ENCODE assay signal across 10 cellular contexts in the genomic region with DNA sequence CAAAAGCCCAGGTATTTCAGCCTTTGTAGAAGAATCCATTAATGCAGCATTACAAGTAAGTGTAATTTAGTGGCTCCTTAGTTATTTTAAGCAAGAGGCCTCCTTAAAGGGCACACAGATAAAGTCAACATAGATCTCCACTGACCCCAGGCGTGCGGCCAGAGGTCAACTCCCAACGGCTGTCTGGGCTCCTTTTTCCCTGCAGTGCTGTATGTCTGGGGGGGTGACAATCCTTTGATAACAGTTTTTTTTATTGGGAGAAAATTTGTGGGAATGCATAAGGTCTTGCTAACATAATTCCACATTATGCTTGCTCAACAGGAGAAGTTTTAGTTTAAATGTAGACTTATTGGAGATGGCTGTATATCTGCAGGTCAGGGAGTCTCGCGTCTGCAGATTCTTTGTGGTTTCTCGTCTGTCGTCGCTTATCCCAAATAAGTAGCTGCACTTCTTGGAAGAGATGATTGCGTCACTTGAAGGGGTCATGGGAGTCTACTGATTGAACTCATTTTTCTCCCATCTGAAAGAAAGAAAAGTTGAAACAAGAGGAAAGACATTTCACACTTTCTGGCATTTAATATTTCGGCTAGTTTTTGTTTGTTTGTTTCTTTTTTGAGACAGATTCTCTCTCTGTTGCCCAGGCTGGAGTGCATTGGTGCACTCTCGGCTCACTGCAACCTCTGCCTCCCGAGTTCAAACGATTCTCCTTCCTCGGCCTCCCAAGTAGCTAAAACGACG.
DNase-seq lines count a peak whose midpoint lies in the region; ATAC-seq and TF ChIP-seq lines count a peak whose summit lies in the region.
"Had no signal": no experiment of that assay in that cellular context is flagged by ENCODE, and none has a peak within 500 bp of the region (broad histone marks: within the 10 kb centered on the region; RNA-seq: fewer than 3 reads in every experiment).

No MANE protein-coding gene starts in this region.

- H3K4me1 Mint-ChIP-seq in CD4-positive, alpha-beta memory T cell: no peaks in the 10 kb centered on the region

- H3K27ac ChIP-seq in right cardiac atrium (ENCODE audit: low read length) (no peak overlapping the region), smooth muscle cell (ENCODE audit: low read depth) (peak overlapping the region; percentile 26)
- H3K27ac ChIP-seq in CD4-positive, alpha-beta memory T cell (ENCODE audit: low read depth, low read length): no peak overlapping the region

- H3K27me3 ChIP-seq in HAP-1 (ENCODE audit: low read depth): no peaks in the 10 kb centered on the region
- no peaks in the 10 kb centered on the region for H3K27me3 ChIP-seq in right cardiac atrium (ENCODE audit: control insufficient read depth, insufficient read depth)
- no peaks in the 10 kb centered on the region for H3K27me3 ChIP-seq in smooth muscle cell (ENCODE audit: low read depth)
- H3K27me3 ChIP-seq in CD4-positive, alpha-beta memory T cell (ENCODE audit: insufficient read depth, low read length): no peaks in the 10 kb centered on the region
- H3K27me3 ChIP-seq: upper lobe of left lung had no signal

- peak; percentile 47 to 65 for DNase-seq in HAP-1 (ENCODE audit: low spot score in 2 of 2)
- peak; percentile 95 for DNase-seq in amniotic epithelial cell (ENCODE audit: low read depth)
- DNase-seq in right cardiac atrium: peak; percentile 72 to 90 (median 90)
- no peak for DNase-seq in smooth muscle cell (lab: John Stamatoyannopoulos, UW; ENCODE audit: unreplicated experiment)
- no peak for DNase-seq in CD4-positive, alpha-beta memory T cell
- DNase-seq in NCI-H146 (lab: John Stamatoyannopoulos, UW): no peak
- no peak for DNase-seq in NCI-H1436 treated with DMSO at 0.1 percent for 48 hours (lab: John Stamatoyannopoulos, UW)
- DNase-seq: activated T-cell treated with anti-CD3 and anti-CD28 coated beads, Interleukin-2, amount 50 U/mL, for 4 hours; upper lobe of left lung had no signal

- H3K4me1 ChIP-seq in HAP-1 (peaks cover 16% of the 10 kb centered on the region), right cardiac atrium (ENCODE audit: control insufficient read depth, insufficient read depth, low read length) (no peaks in the 10 kb centered on the region), smooth muscle cell (ENCODE audit: low read depth) (peaks cover 9% of the 10 kb centered on the region)
- no peaks in the 10 kb centered on the region for H3K4me1 ChIP-seq in CD4-positive, alpha-beta memory T cell (ENCODE audit: insufficient read depth, low read length)
- H3K4me1 ChIP-seq: upper lobe of left lung had no signal

- ATAC-seq in right cardiac atrium: peak; percentile 85 to 89
- no peak for ATAC-seq in GM21515 (IDR thresholded peaks at IDR 0.05; ENCODE audit: unreplicated experiment)
- ATAC-seq: activated T-cell treated with anti-CD3 and anti-CD28 coated beads, Interleukin-2, amount 50 U/mL, for 4 hours had no signal

- peaks cover 8% of the 10 kb centered on the region for H3F3A ChIP-seq in smooth muscle cell (ENCODE audit: low read depth)

- POLR2A ChIA-PET in CD4-positive, alpha-beta memory T cell (lab: Charles Lee; ENCODE audit: partially characterized antibody): no interaction called here

- H3K4me3 ChIP-seq in HAP-1 (no peak overlapping the region), right cardiac atrium (ENCODE audit: low read length) (no peak overlapping the region), smooth muscle cell (no peak overlapping the region)
- no peak overlapping the region for H3K4me3 ChIP-seq in CD4-positive, alpha-beta memory T cell (ENCODE audit: low read length in 2 of 2)
- H3K4me3 ChIP-seq: upper lobe of left lung had no signal

- TF ChIP-seq CTCF in smooth muscle cell (IDR thresholded peaks at IDR 0.05; ENCODE audit: borderline replicate concordance, insufficient read depth, poor library complexity, severe bottlenecking): no peak

- H2AFZ ChIP-seq in smooth muscle cell (ENCODE audit: low read depth): no peak overlapping the region

- 53% methylated on average over 16 of the region's 16 CpGs for WGBS in right cardiac atrium
- WGBS in smooth muscle cell (ENCODE audit: low lambda C conversion rate): 38% methylated on average over 16 of the region's 16 CpGs

- CTCF ChIA-PET in CD4-positive, alpha-beta memory T cell (lab: Charles Lee; ENCODE audit: partially characterized antibody): interaction anchor here (1.2 kb wide), 1 partner anchor 10 kb away, joined by 3 read pairs; no protein-coding TSS in a partner anchor

- no peak overlapping the region for H3K4me3 Mint-ChIP-seq in CD4-positive, alpha-beta memory T cell
- H3K4me3 Mint-ChIP-seq: activated T-cell treated with anti-CD3 and anti-CD28 coated beads, Interleukin-2, amount 50 U/mL, for 4 hours had no signal

- peaks cover 7 to 22% of the 10 kb centered on the region in 2 donors for H3K36me3 Mint-ChIP-seq in CD4-positive, alpha-beta memory T cell

- no peaks in the 10 kb centered on the region for H3K9me3 Mint-ChIP-seq in CD4-positive, alpha-beta memory T cell
- H3K9me3 Mint-ChIP-seq: activated T-cell treated with anti-CD3 and anti-CD28 coated beads, Interleukin-2, amount 50 U/mL, for 4 hours had no signal

- H3K79me2 ChIP-seq in smooth muscle cell (ENCODE audit: low read depth): no peaks in the 10 kb centered on the region

- H3K9me3 ChIP-seq in HAP-1 (no peaks in the 10 kb centered on the region), right cardiac atrium (ENCODE audit: control insufficient read depth, low read length) (no peaks in the 10 kb centered on the region), smooth muscle cell (replicated peaks; ENCODE audit: low read depth) (no peaks in the 10 kb centered on the region)
- no peaks in the 10 kb centered on the region for H3K9me3 ChIP-seq in CD4-positive, alpha-beta memory T cell (ENCODE audit: control insufficient read depth in 1 of 2, low read length in 2 of 2)
- H3K9me3 ChIP-seq: upper lobe of left lung had no signal

- H3K36me3 ChIP-seq in HAP-1 (replicated peaks) (peaks cover 6% of the 10 kb centered on the region), smooth muscle cell (ENCODE audit: low read depth) (peaks cover 11% of the 10 kb centered on the region)
- H3K36me3 ChIP-seq in CD4-positive, alpha-beta memory T cell (ENCODE audit: insufficient read depth, low read length): peaks cover 1% of the 10 kb centered on the region
- H3K36me3 ChIP-seq: upper lobe of left lung had no signal

- H3K27me3 Mint-ChIP-seq in CD4-positive, alpha-beta memory T cell: no peaks in the 10 kb centered on the region

- peaks cover 39% of the 10 kb centered on the region for H4K20me1 ChIP-seq in smooth muscle cell (ENCODE audit: low read depth)

- H3K4me2 ChIP-seq in smooth muscle cell: peak overlapping the region; percentile 58

- intact Hi-C loops in right cardiac atrium (cut with DNase I): no loop called here
- intact Hi-C loops in CD4-positive, alpha-beta memory T cell (cut with micrococcal nuclease): no loop called here

- H3K9ac ChIP-seq in smooth muscle cell (ENCODE audit: low read depth): no peak overlapping the region

- in situ Hi-C loops in HAP-1 (cut with MboI; ENCODE audit: low sequenced_read_pairs): no loop called here

- peak overlapping the region in 1 of 7 donors; percentile 19 for H3K27ac Mint-ChIP-seq in CD4-positive, alpha-beta memory T cell

Comparison
In these comparisons a context has a peak if more than half of its experiments do, and no peak if none do; other contexts are left out.
1. DNase-seq: peak in HAP-1 (2 of 2), amniotic epithelial cell (single experiment) and right cardiac atrium (3 of 3); none in smooth muscle cell (single experiment), CD4-positive, alpha-beta memory T cell (0 of 5), NCI-H146 (single experiment) and NCI-H1436 treated with DMSO at 0.1 percent for 48 hours (single experiment).